In the genomic region with DNA sequence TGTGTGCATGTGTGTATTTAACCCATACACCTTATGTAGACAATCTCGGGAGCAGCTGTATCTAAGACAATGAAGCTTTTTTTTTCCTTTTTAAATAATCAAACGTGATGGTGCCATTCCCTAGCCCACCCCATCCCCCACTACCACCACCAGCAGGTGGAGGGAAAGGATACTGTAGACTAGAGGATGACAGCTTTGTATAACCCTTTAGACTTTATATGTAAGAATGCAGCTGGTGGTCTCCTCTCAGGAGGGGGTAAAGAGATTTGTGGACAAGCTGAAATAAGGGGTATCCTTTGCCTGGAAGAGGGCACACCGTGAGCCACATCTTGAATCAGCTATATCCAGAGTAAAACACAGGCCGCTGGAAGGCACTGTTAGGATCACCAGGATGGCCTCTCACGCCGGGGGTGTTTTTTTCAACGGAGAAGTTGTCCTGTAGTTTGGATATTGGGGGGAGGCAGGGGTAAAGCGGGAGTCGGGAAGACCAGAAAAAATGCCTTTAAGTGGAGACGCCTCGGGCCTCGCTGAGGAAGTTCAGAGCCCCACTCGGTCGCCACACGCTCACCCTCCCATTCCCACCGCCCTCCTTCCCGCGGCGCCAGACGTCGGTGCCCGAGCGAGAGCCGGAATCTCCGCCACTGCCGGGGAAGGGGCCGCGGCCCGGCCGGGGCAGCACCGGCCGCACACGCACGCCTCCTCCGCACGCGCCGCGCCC, we compare ENCODE assay signal across 8 cellular contexts. TPM values are rescaled to one million over a fixed set of nuclear protein-coding genes. Genes with fewer than 3 reads are reported as not detected.
DNase-seq lines count a peak whose midpoint lies in the region; ATAC-seq, FAIRE-seq and TF ChIP-seq lines count a peak whose summit lies in the region.

No MANE protein-coding gene starts in this region.

- peak overlapping the region; percentile 97 to 99 (median 97) for H3K27ac Mint-ChIP-seq in nephron

- no peaks in the 10 kb centered on the region for H3K27me3 ChIP-seq in ACC112 (ENCODE audit: insufficient read depth, low read length)
- no peaks in the 10 kb centered on the region for H3K27me3 ChIP-seq in effector memory CD4-positive, alpha-beta T cell (replicated peaks; ENCODE audit: control insufficient read depth, insufficient read depth, low read length, poor library complexity, severe bottlenecking)

- CTCF ChIA-PET in RWPE1 (lab: Yijun Ruan, JAX): interaction anchor here (0.7 kb wide), 3 partner anchors 100 to 364 kb away, joined by 3 to 5 read pairs (median 3); no protein-coding TSS in a partner anchor

- FAIRE-seq in GM12892 (lab: Jason Lieb, UNC): peak; percentile 63

- no peaks in the 10 kb centered on the region for H3K9me3 ChIP-seq in effector memory CD4-positive, alpha-beta T cell (ENCODE audit: control insufficient read depth, low read length)

- peak overlapping the region; percentile 97 for H3K4me3 ChIP-seq in ACC112 (ENCODE audit: low read depth, low read length)
- H3K4me3 ChIP-seq in effector memory CD4-positive, alpha-beta T cell (ENCODE audit: insufficient read depth, low read depth, low read length, poor library complexity, severe bottlenecking): peak overlapping the region; percentile 54

- DNase-seq in GM12892 (ENCODE audit: insufficient read length) (no peak), RWPE1 (ENCODE audit: low spot score) (peak; percentile 3), NCI-H187 treated with DMSO at 0.1 percent for 48 hours (lab: John Stamatoyannopoulos, UW) (no peak)
- peak in 1 of 3 donors; percentile 9 for DNase-seq in effector memory CD4-positive, alpha-beta T cell
- DNase-seq in stimulated activated CD4-positive, alpha-beta T cell treated with anti-CD3 and anti-CD28 coated beads, Interleukin-2, amount 100 ng/mL, for 48 hours: no peak

- no peak for TF ChIP-seq POLR2A in GM12892 (IDR thresholded peaks at IDR 0.05; ENCODE audit: low read depth, low read length)

- peaks cover 14% of the 10 kb centered on the region for H3K36me3 ChIP-seq in ACC112 (ENCODE audit: insufficient read depth, low read length)
- H3K36me3 ChIP-seq in effector memory CD4-positive, alpha-beta T cell (ENCODE audit: control insufficient read depth, insufficient read depth, low read length): no peaks in the 10 kb centered on the region

- H3K9me3 Mint-ChIP-seq in nephron: peaks cover 16% of the 10 kb centered on the region

- peak overlapping the region; percentile 93 to 100 (median 99) for H3K4me3 Mint-ChIP-seq in nephron

- H3K36me3 Mint-ChIP-seq in nephron (ENCODE audit: low read depth): peaks cover 65% of the 10 kb centered on the region

- H3K4me1 ChIP-seq in ACC112 (ENCODE audit: control insufficient read depth, insufficient read depth, low read length, unreplicated experiment): peaks cover 46% of the 10 kb centered on the region
- peaks cover 29% of the 10 kb centered on the region for H3K4me1 ChIP-seq in effector memory CD4-positive, alpha-beta T cell (ENCODE audit: control insufficient read depth, insufficient read depth, low read length, poor library complexity, severe bottlenecking)

- ATAC-seq in GM21515 (IDR thresholded peaks at IDR 0.05; ENCODE audit: unreplicated experiment): no peak

- TF ChIP-seq CTCF in RWPE1 (conservative IDR thresholded peaks at IDR 0.05; ENCODE audit: low read depth): no peak
- TF ChIP-seq CTCF in nephron (IDR thresholded peaks at IDR 0.05; ENCODE audit: unreplicated experiment in 3 of 3): no peak

- POLR2A ChIA-PET in RWPE1 (lab: Yijun Ruan, JAX; ENCODE audit: low non-redundant PET): interaction anchor here (0.6 kb wide), 1 partner anchor 208 kb away, joined by 4 read pairs; no protein-coding TSS in a partner anchor

- H3K27ac ChIP-seq in ACC112 (ENCODE audit: low read depth, low read length) (peak overlapping the region; percentile 48), RWPE1 (peak overlapping the region; percentile 100)
- H3K27ac ChIP-seq in effector memory CD4-positive, alpha-beta T cell (ENCODE audit: insufficient read depth, low read length, poor library complexity, severe bottlenecking): peak overlapping the region; percentile 50

- H3K4me1 Mint-ChIP-seq in nephron: peaks cover 39% of the 10 kb centered on the region

- H3K27me3 Mint-ChIP-seq in nephron (ENCODE audit: low read depth): no peaks in the 10 kb centered on the region

- H2AFZ ChIP-seq in ACC112 (ENCODE audit: low read length, unreplicated experiment): no peak overlapping the region

- H3K79me2 ChIP-seq in ACC112 (ENCODE audit: control insufficient read depth, insufficient read depth, low read length, unreplicated experiment): peaks cover 77% of the 10 kb centered on the region

RNA-seq across cellular contexts. Expression of gene KPNA4, which starts 1.0 kb away (rescaled TPM):
- 18.7 TPM for polyA plus RNA-seq in GM12892 (2012; ENCODE audit: missing spikeins)

Comparison
In these comparisons a context has a peak if more than half of its experiments do, and no peak if none do; other contexts are left out.
1. H3K27ac ChIP-seq: peak in every context shown above with its lines; median percentile 100 in RWPE1; 50 in effector memory CD4-positive, alpha-beta T cell; 48 in ACC112.